Comparison of ENCODE assay signal across 1 cellular context in genomic region chr11:77593883-77594282, GRCh38.
TF ChIP-seq lines count a peak whose summit lies in the region.

No MANE protein-coding gene starts in this region.

TF ChIP-seq in HepG2, 621 proteins besides CTCF, POLR2A, EP300 and RAD21 (continues in another document):
- no peak for TF ChIP-seq SOX6 (IDR thresholded peaks at IDR 0.05)
- TF ChIP-seq SOX6 (CRISPR knock-in tag; IDR thresholded peaks at IDR 0.05), result peak; percentile 95
- TF ChIP-seq DPF2 (CRISPR knock-in tag; IDR thresholded peaks at IDR 0.05; ENCODE audit: borderline replicate concordance, low read depth), result peak; percentile 32; the same call in 1 of the 2 replicates
- no peak for TF ChIP-seq HNF1A (IDR thresholded peaks at IDR 0.05; ENCODE audit: low read depth)
- no peak for TF ChIP-seq HNF1A (CRISPR knock-in tag; IDR thresholded peaks at IDR 0.05; ENCODE audit: borderline replicate concordance)
- TF ChIP-seq IRF2 (CRISPR knock-in tag; IDR thresholded peaks at IDR 0.05), result 0 out of 2 replicates have a peak, but pooled peaks have one; percentile 24
- peak; percentile 83; the same call in 1 of the 2 replicates for TF ChIP-seq NCOR1 (IDR thresholded peaks at IDR 0.05; ENCODE audit: borderline replicate concordance, low read length)
- TF ChIP-seq HMG20A (CRISPR knock-in tag; IDR thresholded peaks at IDR 0.05; ENCODE audit: borderline replicate concordance), result peak; percentile 39; the same call in 1 of the 2 replicates
- TF ChIP-seq TEAD3 (CRISPR knock-in tag; optimal IDR thresholded peaks at IDR 0.05; ENCODE audit: borderline replicate concordance), result peak; percentile 21
- peak; percentile 50; the same call in 1 of the 2 replicates for TF ChIP-seq ZGPAT (CRISPR knock-in tag; IDR thresholded peaks at IDR 0.05)
- TF ChIP-seq ZNF263 (CRISPR knock-in tag; IDR thresholded peaks at IDR 0.05), result peak; percentile 90; the same call in 1 of the 2 replicates
- TF ChIP-seq NKX3-1 (CRISPR knock-in tag; IDR thresholded peaks at IDR 0.05), result no peak
- TF ChIP-seq RARA (CRISPR knock-in tag; IDR thresholded peaks at IDR 0.05), result peak; percentile 31; the same call in 1 of the 2 replicates
- TF ChIP-seq GATAD2A (CRISPR knock-in tag; IDR thresholded peaks at IDR 0.05), result peak; percentile 74
- no peak for TF ChIP-seq ZNF615 (CRISPR knock-in tag; IDR thresholded peaks at IDR 0.05; ENCODE audit: borderline replicate concordance)
- TF ChIP-seq TEAD2 (CRISPR knock-in tag; IDR thresholded peaks at IDR 0.05), result no peak
- TF ChIP-seq E2F1 (CRISPR knock-in tag; IDR thresholded peaks at IDR 0.05), result no peak
- peak; percentile 78 for TF ChIP-seq CEBPG (CRISPR knock-in tag; IDR thresholded peaks at IDR 0.05)
- TF ChIP-seq SOX13 (IDR thresholded peaks at IDR 0.05), result peak; percentile 58; the same call in 1 of the 2 replicates
- peak in 1 of 2 experiments; percentile 93; a peak in 2 of 4 replicates for TF ChIP-seq SOX13 (CRISPR knock-in tag; conservative IDR thresholded peaks at IDR 0.05 in 1 of 2, IDR thresholded peaks at IDR 0.05 in 1 of 2)
- TF ChIP-seq SAP130 (CRISPR knock-in tag; IDR thresholded peaks at IDR 0.05; ENCODE audit: low read depth), result peak; percentile 61
- TF ChIP-seq THAP11 (CRISPR knock-in tag; IDR thresholded peaks at IDR 0.05), result peak; percentile 45; the same call in 1 of the 2 replicates
- peak; percentile 39; the same call in 1 of the 2 replicates for TF ChIP-seq BCL6 (CRISPR knock-in tag; IDR thresholded peaks at IDR 0.05)
- TF ChIP-seq FOXK2 (IDR thresholded peaks at IDR 0.05), result peak; percentile 23; the same call in 1 of the 2 replicates
- no peak for TF ChIP-seq ZC3H13 (CRISPR knock-in tag; IDR thresholded peaks at IDR 0.05)
- peak; percentile 35 for TF ChIP-seq MNT (IDR thresholded peaks at IDR 0.05)
- TF ChIP-seq CEBPB (IDR thresholded peaks at IDR 0.05; ENCODE audit: borderline replicate concordance, low read depth, low read length), result peak; percentile 56
- no peak for TF ChIP-seq FOXA1 (IDR thresholded peaks at IDR 0.05)
- peak; percentile 43; the same call in 1 of the 2 replicates for TF ChIP-seq FOXA1 (CRISPR knock-in tag; IDR thresholded peaks at IDR 0.05)
- TF ChIP-seq EEA1 (CRISPR knock-in tag; IDR thresholded peaks at IDR 0.05; ENCODE audit: borderline replicate concordance), result no peak
- peak; percentile 39; the same call in 1 of the 2 replicates for TF ChIP-seq RXRB (CRISPR knock-in tag; IDR thresholded peaks at IDR 0.05; ENCODE audit: borderline replicate concordance)
- TF ChIP-seq FUBP1 (CRISPR knock-in tag; IDR thresholded peaks at IDR 0.05; ENCODE audit: borderline replicate concordance), result no peak
- TF ChIP-seq HMGXB3 (CRISPR knock-in tag; IDR thresholded peaks at IDR 0.05; ENCODE audit: borderline replicate concordance), result no peak
- TF ChIP-seq HOMEZ (CRISPR knock-in tag; IDR thresholded peaks at IDR 0.05; ENCODE audit: low read depth), result peak; percentile 62; the same call in 1 of the 2 replicates
- peak; percentile 31; the same call in 1 of the 2 replicates for TF ChIP-seq FOXK1 (CRISPR knock-in tag; IDR thresholded peaks at IDR 0.05; ENCODE audit: borderline replicate concordance, low read depth)
- TF ChIP-seq SIX1 (CRISPR knock-in tag; IDR thresholded peaks at IDR 0.05; ENCODE audit: borderline replicate concordance), result peak; percentile 50; the same call in 1 of the 2 replicates
- peak; percentile 59 for TF ChIP-seq ARID5B (CRISPR knock-in tag; IDR thresholded peaks at IDR 0.05)
- TF ChIP-seq HNRNPK (IDR thresholded peaks at IDR 0.05; ENCODE audit: low read depth, low read length, poor library complexity, severe bottlenecking), result no peak
